In the genomic region with DNA sequence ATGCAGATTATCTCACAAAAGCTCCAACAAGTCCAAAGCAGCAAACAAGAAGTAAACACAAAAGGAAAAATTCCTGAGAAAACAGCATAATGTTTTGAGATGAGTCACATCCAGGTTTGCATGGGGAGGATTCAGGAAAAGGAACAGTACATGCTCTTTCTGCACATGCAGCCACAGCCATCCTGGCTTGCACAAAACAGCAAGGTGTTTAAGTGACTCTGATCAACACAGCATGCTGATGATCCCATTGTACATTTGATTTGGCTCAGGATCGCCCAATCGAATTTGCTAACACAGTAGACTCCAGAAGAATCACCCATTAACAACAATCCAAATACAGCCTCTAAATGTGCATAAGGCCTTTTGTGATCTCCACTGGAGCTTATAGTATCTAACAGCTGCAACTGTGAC, we compare ENCODE assay signal across 16 cellular contexts.
DNase-seq lines count a peak whose midpoint lies in the region; ATAC-seq, FAIRE-seq and TF ChIP-seq lines count a peak whose summit lies in the region.
"Had no signal": no experiment of that assay in that cellular context is flagged by ENCODE, and none has a peak within 500 bp of the region (broad histone marks: within the 10 kb centered on the region; RNA-seq: fewer than 3 reads in every experiment).

No MANE protein-coding gene starts in this region.

- peak overlapping the region; percentile 69 for H3K4me2 ChIP-seq in astrocyte (ENCODE audit: low read length)

- no peaks in the 10 kb centered on the region for H3K27me3 Mint-ChIP-seq in astrocyte (ENCODE audit: low read depth, unreplicated experiment)
- peaks cover 0 to 3% (median 0%) of the 10 kb centered on the region in 5 donors for H3K27me3 Mint-ChIP-seq in naive thymus-derived CD4-positive, alpha-beta T cell
- H3K27me3 Mint-ChIP-seq: activated naive CD8-positive, alpha-beta T cell had no signal

- H3K79me2 ChIP-seq in astrocyte (ENCODE audit: insufficient read depth, low read length), result no peaks in the 10 kb centered on the region

- H3K4me1 ChIP-seq in astrocyte (ENCODE audit: insufficient read depth, low read length) (peaks cover 21% of the 10 kb centered on the region), esophagus squamous epithelium (peaks cover 0 to 24% (median 5%) of the 10 kb centered on the region in 3 donors)
- no peaks in the 10 kb centered on the region for H3K4me1 ChIP-seq in naive thymus-derived CD4-positive, alpha-beta T cell (ENCODE audit: control insufficient read depth in 2 of 2, insufficient read depth in 2 of 2, low read length in 2 of 2)

- no peaks in the 10 kb centered on the region for H4K20me1 ChIP-seq in astrocyte (ENCODE audit: insufficient read depth, low read length)

- intact Hi-C loops in esophagus squamous epithelium (cut with DNase I), result no loop called here
- intact Hi-C loops in naive thymus-derived CD4-positive, alpha-beta T cell (cut with micrococcal nuclease), result no loop called here

- TF ChIP-seq POLR2A in esophagus squamous epithelium (IDR thresholded peaks at IDR 0.05), result no peak

- peak overlapping the region; percentile 34 for H3K27ac Mint-ChIP-seq in astrocyte (ENCODE audit: unreplicated experiment)
- no peak overlapping the region for H3K27ac Mint-ChIP-seq in naive thymus-derived CD4-positive, alpha-beta T cell
- H3K27ac Mint-ChIP-seq: activated naive CD8-positive, alpha-beta T cell; stimulated activated effector memory CD8-positive, alpha-beta T cell treated with anti-CD3 and anti-CD28 coated beads, Interleukin-12 subunit alpha, Interleukin-12 subunit beta, amount 100 ng/mL, for 72 hours had no signal

- peak; percentile 56 for DNase-seq in Caki2 (ENCODE audit: low read depth)
- peak; percentile 42 to 88 for DNase-seq in NCI-H2081 (lab: John Stamatoyannopoulos, UW)
- peak; percentile 40 for DNase-seq in astrocyte (ENCODE audit: low read depth)
- DNase-seq in kidney tubule cell (ENCODE audit: low spot score), result peak; percentile 34
- no peak for DNase-seq in esophagus squamous epithelium (lab: John Stamatoyannopoulos, UW)
- no peak for DNase-seq in ACHN
- no peak for DNase-seq in naive thymus-derived CD4-positive, alpha-beta T cell
- no peak for DNase-seq in HuH-7 (ENCODE audit: low spot score)
- DNase-seq: activated CD8-positive, alpha-beta memory T cell treated with anti-CD3 and anti-CD28 coated beads, Interleukin-2, amount 50 U/mL, for 4 hours; EL; NCI-H510A; retina; stimulated activated CD4-positive, alpha-beta T cell treated with anti-CD3 and anti-CD28 coated beads, Interleukin-4, amount 100 ng/mL, for 1 hour had no signal

- no peak overlapping the region for H3K4me3 ChIP-seq in astrocyte (ENCODE audit: insufficient read depth, low read depth, low read length)
- H3K4me3 ChIP-seq in esophagus squamous epithelium, result no peak overlapping the region
- H3K4me3 ChIP-seq in naive thymus-derived CD4-positive, alpha-beta T cell (ENCODE audit: low read length), result no peak overlapping the region

- TF ChIP-seq CTCF in astrocyte (IDR thresholded peaks at IDR 0.05; ENCODE audit: insufficient read depth, low read depth, low read length), result no peak
- no peak for TF ChIP-seq CTCF in esophagus squamous epithelium (IDR thresholded peaks at IDR 0.05)

- no peak for ATAC-seq in naive thymus-derived CD4-positive, alpha-beta T cell
- ATAC-seq: stimulated activated effector memory CD8-positive, alpha-beta T cell treated with anti-CD3 and anti-CD28 coated beads, Interleukin-12 subunit alpha, Interleukin-12 subunit beta, amount 100 ng/mL, for 72 hours had no signal

- CTCF ChIA-PET in naive thymus-derived CD4-positive, alpha-beta T cell (lab: Charles Lee), result no interaction called here

- no peaks in the 10 kb centered on the region for H3K9me3 Mint-ChIP-seq in astrocyte (ENCODE audit: unreplicated experiment)
- H3K9me3 Mint-ChIP-seq in naive thymus-derived CD4-positive, alpha-beta T cell, result peaks cover 0 to 12% (median 6%) of the 10 kb centered on the region in 11 donors

- H3K4me3 Mint-ChIP-seq in astrocyte (ENCODE audit: unreplicated experiment), result no peak overlapping the region
- H3K4me3 Mint-ChIP-seq in naive thymus-derived CD4-positive, alpha-beta T cell, result no peak overlapping the region
- H3K4me3 Mint-ChIP-seq: activated naive CD8-positive, alpha-beta T cell; stimulated activated effector memory CD8-positive, alpha-beta T cell treated with anti-CD3 and anti-CD28 coated beads, Interleukin-12 subunit alpha, Interleukin-12 subunit beta, amount 100 ng/mL, for 72 hours had no signal

- H3K4me1 Mint-ChIP-seq in astrocyte (ENCODE audit: low read depth, unreplicated experiment), result peaks cover 46% of the 10 kb centered on the region
- no peaks in the 10 kb centered on the region for H3K4me1 Mint-ChIP-seq in naive thymus-derived CD4-positive, alpha-beta T cell
- H3K4me1 Mint-ChIP-seq: stimulated activated effector memory CD8-positive, alpha-beta T cell treated with anti-CD3 and anti-CD28 coated beads, Interleukin-12 subunit alpha, Interleukin-12 subunit beta, amount 100 ng/mL, for 72 hours had no signal

- 9 to 47% methylated on average over 2 of the region's 2 CpGs for WGBS in esophagus squamous epithelium, 2 donors

- H2AFZ ChIP-seq in astrocyte (ENCODE audit: low read depth, low read length), result no peak overlapping the region

- H3K36me3 ChIP-seq in astrocyte (ENCODE audit: insufficient read depth, low read length) (no peaks in the 10 kb centered on the region), esophagus squamous epithelium (no peaks in the 10 kb centered on the region)
- H3K36me3 ChIP-seq in naive thymus-derived CD4-positive, alpha-beta T cell (ENCODE audit: control insufficient read depth in 2 of 3, insufficient read depth in 3 of 3, low read length in 3 of 3), result no peaks in the 10 kb centered on the region

- H3K9ac ChIP-seq in astrocyte (ENCODE audit: low read length), result no peak overlapping the region

- H3K27ac ChIP-seq in astrocyte (ENCODE audit: low read depth, low read length), result no peak overlapping the region
- peak overlapping the region in 1 of 4 donors; percentile 27 for H3K27ac ChIP-seq in esophagus squamous epithelium
- no peak overlapping the region for H3K27ac ChIP-seq in naive thymus-derived CD4-positive, alpha-beta T cell (ENCODE audit: low read depth, low read length)

- POLR2A ChIA-PET in naive thymus-derived CD4-positive, alpha-beta T cell (lab: Charles Lee), result no interaction called here

- no peaks in the 10 kb centered on the region for H3K9me3 ChIP-seq in astrocyte (ENCODE audit: insufficient read depth, low read depth, low read length)
- H3K9me3 ChIP-seq in esophagus squamous epithelium, result no peaks in the 10 kb centered on the region
- H3K9me3 ChIP-seq in naive thymus-derived CD4-positive, alpha-beta T cell (ENCODE audit: control insufficient read depth in 2 of 3, low read length in 3 of 3), result no peaks in the 10 kb centered on the region

- no peaks in the 10 kb centered on the region for H3K36me3 Mint-ChIP-seq in astrocyte (ENCODE audit: low read depth, unreplicated experiment)
- H3K36me3 Mint-ChIP-seq in naive thymus-derived CD4-positive, alpha-beta T cell, result no peaks in the 10 kb centered on the region
- H3K36me3 Mint-ChIP-seq: activated naive CD8-positive, alpha-beta T cell; stimulated activated effector memory CD8-positive, alpha-beta T cell treated with anti-CD3 and anti-CD28 coated beads, Interleukin-12 subunit alpha, Interleukin-12 subunit beta, amount 100 ng/mL, for 72 hours had no signal

- H3K27me3 ChIP-seq in astrocyte (ENCODE audit: insufficient read depth, low read length), result no peaks in the 10 kb centered on the region
- no peaks in the 10 kb centered on the region for H3K27me3 ChIP-seq in esophagus squamous epithelium
- H3K27me3 ChIP-seq in naive thymus-derived CD4-positive, alpha-beta T cell (ENCODE audit: control insufficient read depth in 2 of 2, insufficient read depth in 2 of 2, low read length in 2 of 2), result no peaks in the 10 kb centered on the region

- FAIRE-seq in astrocyte (lab: Jason Lieb, UNC), result no peak
- FAIRE-seq: GM12891 had no signal

- in situ Hi-C loops in Caki2 (cut with HindIII; ENCODE audit: low pct_unique_long_range_greater_than_20kb, low sequenced_read_pairs), result no loop called here
- in situ Hi-C loops in ACHN (cut with HindIII; ENCODE audit: low pct_ligation_motif_present, low pct_unique_long_range_greater_than_20kb, low sequenced_read_pairs), result no loop called here

Comparison
In these comparisons a context has a peak if more than half of its experiments do, and no peak if none do; other contexts are left out.
1. DNase-seq: peak in Caki2 (single experiment), NCI-H2081 (2 of 2), astrocyte (single experiment) and kidney tubule cell (single experiment); none in esophagus squamous epithelium (single experiment), ACHN (single experiment), naive thymus-derived CD4-positive, alpha-beta T cell (0 of 9) and HuH-7 (single experiment).